Comparison of ENCODE assay signal across 8 cellular contexts in the genomic region with DNA sequence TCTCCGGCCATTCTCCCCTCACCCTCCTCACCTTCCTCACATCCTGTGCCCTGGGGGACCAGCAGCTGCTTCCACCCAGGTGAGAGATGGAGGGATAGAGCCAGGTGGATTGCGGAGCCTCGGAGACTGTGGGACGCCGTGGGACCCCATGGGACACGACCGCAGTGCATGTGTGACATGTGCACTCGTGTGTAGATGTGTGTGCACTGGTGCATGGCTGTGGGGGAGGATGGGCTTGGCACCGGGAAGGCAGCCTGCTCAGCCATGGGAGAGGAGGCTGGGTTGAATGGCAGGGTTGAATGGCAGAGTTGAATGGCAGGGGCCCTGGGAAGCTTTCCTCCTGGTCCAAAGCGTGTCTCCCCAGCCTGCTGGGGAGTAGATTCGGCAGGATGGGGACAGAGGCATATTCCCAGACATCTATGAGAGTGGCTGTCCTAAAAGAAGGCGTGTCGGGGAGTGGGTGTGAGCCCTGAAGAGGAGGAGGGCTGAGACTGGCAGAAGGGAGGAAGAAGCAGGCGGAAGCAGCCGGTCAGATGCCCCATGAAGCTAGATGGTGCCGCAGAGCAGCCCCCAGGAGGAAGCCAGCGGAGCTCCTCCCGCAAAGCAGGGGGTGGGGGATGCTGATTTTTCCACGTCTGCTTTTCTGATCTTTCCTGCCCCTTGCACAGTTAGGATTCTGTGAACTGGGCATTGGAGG. TPM values are rescaled to one million over a fixed set of nuclear protein-coding genes. Genes with fewer than 3 reads are reported as not detected.
A peak's percentile ranks its signal among the peaks of the same experiment; 100 is the strongest.
DNase-seq lines count a peak whose midpoint lies in the region; ATAC-seq and TF ChIP-seq lines count a peak whose summit lies in the region.

No MANE protein-coding gene starts in this region.

- H2AFZ ChIP-seq in smooth muscle cell (ENCODE audit: low read depth), result no peak overlapping the region

- H3K27me3 ChIP-seq in smooth muscle cell (ENCODE audit: low read depth), result no peaks in the 10 kb centered on the region

- H3K36me3 ChIP-seq in smooth muscle cell (ENCODE audit: low read depth), result no peaks in the 10 kb centered on the region

- no peaks in the 10 kb centered on the region for H3K9me3 ChIP-seq in smooth muscle cell (replicated peaks; ENCODE audit: low read depth)

- no peak overlapping the region for H3K9ac ChIP-seq in smooth muscle cell (ENCODE audit: low read depth)

- WGBS in smooth muscle cell (ENCODE audit: low lambda C conversion rate), result 80% methylated on average over 19 of the region's 19 CpGs

- no peak overlapping the region for H3K27ac ChIP-seq in smooth muscle cell (ENCODE audit: low read depth)

- DNase-seq in activated T-helper 1 cell treated with Interleukin-2 at 50 U/mL for 16 hours (ENCODE audit: low read depth), result peak; percentile 61
- DNase-seq in left lobe of liver (ENCODE audit: low spot score), result no peak
- peak; percentile 41 for DNase-seq in stimulated activated CD8-positive, alpha-beta memory T cell treated with anti-CD3 and anti-CD28 coated beads, Interleukin-12 subunit alpha, Interleukin-12 subunit beta, amount 100 ng/mL, for 4 hours (ENCODE audit: low read depth)
- DNase-seq in NCI-H526 treated with DMSO at 0.1 percent for 48 hours (lab: John Stamatoyannopoulos, UW), result no peak
- no peak for DNase-seq in NCI-H1417 treated with DMSO at 0.1 percent for 48 hours (lab: John Stamatoyannopoulos, UW)
- DNase-seq in smooth muscle cell (lab: John Stamatoyannopoulos, UW; ENCODE audit: unreplicated experiment), result no peak

- no peaks in the 10 kb centered on the region for H4K20me1 ChIP-seq in smooth muscle cell (ENCODE audit: low read depth)

- no peaks in the 10 kb centered on the region for H3F3A ChIP-seq in smooth muscle cell (ENCODE audit: low read depth)

- TF ChIP-seq CTCF in smooth muscle cell (IDR thresholded peaks at IDR 0.05; ENCODE audit: borderline replicate concordance, insufficient read depth, poor library complexity, severe bottlenecking), result no peak

- H3K4me1 ChIP-seq in smooth muscle cell (ENCODE audit: low read depth), result no peaks in the 10 kb centered on the region

- no peaks in the 10 kb centered on the region for H3K79me2 ChIP-seq in smooth muscle cell (ENCODE audit: low read depth)

- no peak overlapping the region for H3K4me3 ChIP-seq in smooth muscle cell

- ATAC-seq in GM18498 (IDR thresholded peaks at IDR 0.05; ENCODE audit: unreplicated experiment), result peak; percentile 46
- ATAC-seq in HG03354 (IDR thresholded peaks at IDR 0.05; ENCODE audit: poor library complexity, severe bottlenecking, unreplicated experiment), result peak; percentile 43
- ATAC-seq in left lobe of liver, result peak; percentile 42

- no peak overlapping the region for H3K4me2 ChIP-seq in smooth muscle cell

RNA-seq across cellular contexts. Expression of a gene that starts 0.8 kb away (rescaled TPM):
- total RNA-seq in left lobe of liver (4.4 TPM), smooth muscle cell (not detected in 2 replicates)
- polyA plus RNA-seq in smooth muscle cell, result not detected in 2 replicates

Comparison
In these comparisons a context has a peak if more than half of its experiments do, and no peak if none do; other contexts are left out.
1. DNase-seq: peak in activated T-helper 1 cell treated with Interleukin-2 at 50 U/mL for 16 hours (single experiment) and stimulated activated CD8-positive, alpha-beta memory T cell treated with anti-CD3 and anti-CD28 coated beads, Interleukin-12 subunit alpha, Interleukin-12 subunit beta, amount 100 ng/mL, for 4 hours (single experiment); none in left lobe of liver (single experiment), NCI-H526 treated with DMSO at 0.1 percent for 48 hours (single experiment), NCI-H1417 treated with DMSO at 0.1 percent for 48 hours (single experiment) and smooth muscle cell (single experiment).
2. Peak in every context shown above with its lines, with median percentiles within 50 percentile points of each other: ATAC-seq.